ENCODE assay signal across 9 cellular contexts in genomic region chr4:128468485-128468989, GRCh38.
DNase-seq lines count a peak whose midpoint lies in the region; ATAC-seq and TF ChIP-seq lines count a peak whose summit lies in the region.
"Had no signal": no experiment of that assay in that cellular context is flagged by ENCODE, and none has a peak within 500 bp of the region (broad histone marks: within the 10 kb centered on the region; RNA-seq: fewer than 3 reads in every experiment).

No MANE protein-coding gene starts in this region.

- no peaks in the 10 kb centered on the region for H3K36me3 ChIP-seq in right atrium auricular region

- peak; percentile 85 for DNase-seq in HCEC 1CT
- peak; percentile 88 for DNase-seq in right atrium auricular region (ENCODE audit: low spot score)
- peak; percentile 54 for DNase-seq in smooth muscle cell of the brain vasculature (ENCODE audit: low read depth, low spot score)
- DNase-seq in NCI-H187 treated with DMSO at 0.1 percent for 48 hours (lab: John Stamatoyannopoulos, UW) = no peak
- no peak for DNase-seq in stimulated activated CD4-positive, alpha-beta T cell treated with anti-CD3 and anti-CD28 coated beads, Interleukin-2, amount 100 ng/mL, for 24 hours
- DNase-seq: GOT3 had no signal

- H3K4me1 ChIP-seq in right atrium auricular region = peaks cover 0 to 17% of the 10 kb centered on the region in 2 donors

- no peaks in the 10 kb centered on the region for H3K9me3 ChIP-seq in right atrium auricular region

- H3K4me3 ChIP-seq in right atrium auricular region = no peak overlapping the region

- no peak for TF ChIP-seq CTCF in VCaP (conservative IDR thresholded peaks at IDR 0.05)
- TF ChIP-seq CTCF in right atrium auricular region (IDR thresholded peaks at IDR 0.05) = no peak

- H3K27ac ChIP-seq in VCaP (peak overlapping the region; percentile 51), right atrium auricular region (peak overlapping the region; percentile 54 to 61)

- no peaks in the 10 kb centered on the region for H3K27me3 ChIP-seq in right atrium auricular region

- ATAC-seq in HG03039 (IDR thresholded peaks at IDR 0.05; ENCODE audit: unreplicated experiment) = no peak
- no peak for ATAC-seq in HG02610 (IDR thresholded peaks at IDR 0.05; ENCODE audit: unreplicated experiment)

Comparison
In these comparisons a context has a peak if more than half of its experiments do, and no peak if none do; other contexts are left out.
1. DNase-seq: peak in HCEC 1CT (single experiment), right atrium auricular region (single experiment) and smooth muscle cell of the brain vasculature (single experiment); none in NCI-H187 treated with DMSO at 0.1 percent for 48 hours (single experiment) and stimulated activated CD4-positive, alpha-beta T cell treated with anti-CD3 and anti-CD28 coated beads, Interleukin-2, amount 100 ng/mL, for 24 hours (0 of 2).